In genomic region chr20:51800132-51800721, GRCh38 we compare ENCODE assay signal across 1 cellular context.
TF ChIP-seq lines count a peak whose summit lies in the region.

No MANE protein-coding gene starts in this region.

TF ChIP-seq in H1, 55 proteins besides CTCF, POLR2A, EP300 and RAD21:
- TF ChIP-seq GABPA (IDR thresholded peaks at IDR 0.05; ENCODE audit: borderline replicate concordance, insufficient read depth, low read length) (no peak), SIN3A (conservative IDR thresholded peaks at IDR 0.05 in 1 of 2, IDR thresholded peaks at IDR 0.05 in 1 of 2; ENCODE audit: low read depth in 1 of 2, low read length in 2 of 2) (peak; percentile 32 to 78; a peak in 2 of 4 replicates), PHF8 (conservative IDR thresholded peaks at IDR 0.05; ENCODE audit: low read depth, low read length) (peak; percentile 43; the same call in 1 of the 2 replicates), POLR2AphosphoS5 (IDR thresholded peaks at IDR 0.05; ENCODE audit: low read depth, low read length) (peak; percentile 88), BRCA1 (IDR thresholded peaks at IDR 0.05; ENCODE audit: low read depth, low read length) (no peak), RXRA (IDR thresholded peaks at IDR 0.05; ENCODE audit: insufficient read depth, low read depth, low read length) (no peak), SP2 (IDR thresholded peaks at IDR 0.05; ENCODE audit: low read length) (no peak), TEAD4 (IDR thresholded peaks at IDR 0.05; ENCODE audit: low read depth, low read length) (peak; percentile 33; the same call in 1 of the 2 replicates), EGR1 (IDR thresholded peaks at IDR 0.05; ENCODE audit: borderline replicate concordance, low read depth, low read length) (peak; percentile 36; the same call in 1 of the 2 replicates), MAFK (IDR thresholded peaks at IDR 0.05; ENCODE audit: low read depth, low read length) (no peak), HDAC6 (IDR thresholded peaks at IDR 0.05; ENCODE audit: low read depth, low read length) (no peak), MAX (IDR thresholded peaks at IDR 0.05) (peak; percentile 47; the same call in 1 of the 2 replicates), BACH1 (IDR thresholded peaks at IDR 0.05; ENCODE audit: low read length) (peak; percentile 25; the same call in 1 of the 2 replicates), SRF (IDR thresholded peaks at IDR 0.05; ENCODE audit: low read depth, low read length) (no peak), TAF1 (IDR thresholded peaks at IDR 0.05; ENCODE audit: low read depth, low read length) (peak; percentile 59; the same call in 1 of the 2 replicates), TBP (IDR thresholded peaks at IDR 0.05; ENCODE audit: low read depth, low read length) (peak; percentile 77), JUN (IDR thresholded peaks at IDR 0.05; ENCODE audit: low read depth, low read length) (no peak), KDM5A (IDR thresholded peaks at IDR 0.05; ENCODE audit: low read length) (no peak), HDAC2 (IDR thresholded peaks at IDR 0.05; ENCODE audit: borderline replicate concordance in 1 of 2, low read depth in 2 of 2, low read length in 2 of 2) (peak; percentile 63 to 72; a peak in 2 of 4 replicates), NANOG (IDR thresholded peaks at IDR 0.05; ENCODE audit: insufficient read depth, low read depth, low read length, poor library complexity, severe bottlenecking) (no peak), YY1 (IDR thresholded peaks at IDR 0.05; ENCODE audit: low read depth, low read length) (peak; percentile 73), SAP30 (IDR thresholded peaks at IDR 0.05; ENCODE audit: insufficient read depth, insufficient replicate concordance, low read length) (no peak), CEBPB (IDR thresholded peaks at IDR 0.05; ENCODE audit: low read depth, low read length) (0 out of 2 replicates have a peak, but pooled peaks have one; percentile 5), JUND (IDR thresholded peaks at IDR 0.05; ENCODE audit: low read length) (0 out of 2 replicates have a peak, but pooled peaks have one; percentile 16), CREB1 (IDR thresholded peaks at IDR 0.05) (no peak; the same call in 1 of the 2 replicates), RFX5 (IDR thresholded peaks at IDR 0.05; ENCODE audit: borderline replicate concordance, low read depth, low read length) (no peak), CHD2 (IDR thresholded peaks at IDR 0.05; ENCODE audit: low read length) (no peak), KDM4A (IDR thresholded peaks at IDR 0.05; ENCODE audit: low read depth, low read length, severe bottlenecking) (peak; percentile 10), SIRT6 (IDR thresholded peaks at IDR 0.05; ENCODE audit: low read length) (no peak), SUZ12 (IDR thresholded peaks at IDR 0.05; ENCODE audit: low read length) (no peak), TCF12 (IDR thresholded peaks at IDR 0.05; ENCODE audit: low read depth, low read length) (0 out of 2 replicates have a peak, but pooled peaks have one; percentile 66), CBX5 (IDR thresholded peaks at IDR 0.05; ENCODE audit: low read depth, low read length) (no peak), SIX5 (IDR thresholded peaks at IDR 0.05; ENCODE audit: low read depth, low read length) (no peak), SP4 (IDR thresholded peaks at IDR 0.05; ENCODE audit: low read length) (0 out of 2 replicates have a peak, but pooled peaks have one; percentile 31)
